ENCODE assay signal across 29 cellular contexts in genomic region chr21:33152228-33153130, GRCh38.
DNase-seq lines count a peak whose midpoint lies in the region; ATAC-seq and TF ChIP-seq lines count a peak whose summit lies in the region.
"Had no signal": no experiment of that assay in that cellular context is flagged by ENCODE, and none has a peak within 500 bp of the region (broad histone marks: within the 10 kb centered on the region; RNA-seq: fewer than 3 reads in every experiment).

No MANE protein-coding gene starts in this region.

- POLR2A ChIA-PET in A673 (lab: Charles Lee; ENCODE audit: low non-redundant PET) = no interaction called here

- BruUV-seq in A673 (replicated peaks; lab: Mats Ljungman, UMichigan) = no TSS peak

- no peaks in the 10 kb centered on the region for H3K9me3 Mint-ChIP-seq in dendritic cell treated with granulocyte-macrophage colony-stimulating factor and Interleukin-4, amounts not matched to agents 40 ng/mL and 50 ng/mL, for 4 days
- H3K9me3 Mint-ChIP-seq: activated CD4-positive, alpha-beta T cell treated with anti-CD3 and anti-CD28 coated beads, Interleukin-2, amount 10 ng/mL, durations not matched to agents 7 days and 5 days; activated T-cell treated with anti-CD3 and anti-CD28 coated beads, Interleukin-2, amount 50 U/mL, for 24 hours; central memory CD8-positive, alpha-beta T cell; mesothelial cell of epicardium; natural killer cell treated with Interleukin-12 subunit alpha and Interleukin-12 subunit beta and Interleukin-15 and Interleukin-18, amount 100 ng/mL, for 72 hours; stimulated activated naive B cell treated with anti-CD40 and anti-IgM and Interleukin-4, amounts not matched to agents 10 μg/mL and 1 μg/mL and 100 μg/mL, for 72 hours had no signal

- H3K36me3 ChIP-seq in neuron (ENCODE audit: insufficient read depth, low read length) = no peaks in the 10 kb centered on the region
- H3K36me3 ChIP-seq in A673 (ENCODE audit: insufficient read depth, low read length, poor library complexity, severe bottlenecking) = no peaks in the 10 kb centered on the region
- H3K36me3 ChIP-seq: BLaER1 treated with 17β-estradiol and CSF1 and Interleukin-3, amounts not matched to agents 10 nM and 100 nM; sigmoid colon; suprapubic skin had no signal

- H3K4me1 Mint-ChIP-seq in dendritic cell treated with granulocyte-macrophage colony-stimulating factor and Interleukin-4, amounts not matched to agents 40 ng/mL and 50 ng/mL, for 4 days (ENCODE audit: low read depth) = peaks cover 14% of the 10 kb centered on the region
- H3K4me1 Mint-ChIP-seq: central memory CD8-positive, alpha-beta T cell; mesothelial cell of epicardium had no signal

- TF ChIP-seq CTCF in A673 (conservative IDR thresholded peaks at IDR 0.05; ENCODE audit: low read depth, low read length) = no peak
- no peak for TF ChIP-seq CTCF in GM10266 (IDR thresholded peaks at IDR 0.05; ENCODE audit: control insufficient read depth, insufficient read depth, low read depth, missing control alignments)

- H3K27me3 ChIP-seq in neuron (ENCODE audit: insufficient read depth, low read length) (peaks cover 4% of the 10 kb centered on the region), A673 (replicated peaks; ENCODE audit: insufficient read depth, low read depth, low read length, poor library complexity) (peaks cover 71% of the 10 kb centered on the region)
- H3K27me3 ChIP-seq: BLaER1 treated with 17β-estradiol and CSF1 and Interleukin-3, amounts not matched to agents 10 nM and 100 nM had no signal

- intact Hi-C loops in dendritic cell treated with granulocyte-macrophage colony-stimulating factor and Interleukin-4, amounts not matched to agents 40 ng/mL and 50 ng/mL, for 4 days (cut with micrococcal nuclease) = no loop called here
- intact Hi-C loops in A673 (cut with micrococcal nuclease; ENCODE audit: unreplicated experiment) = no loop called here

- H3K9me3 ChIP-seq in neuron (ENCODE audit: low read length) (peaks cover 3% of the 10 kb centered on the region), A673 (ENCODE audit: low read depth, low read length, poor library complexity, severe bottlenecking) (no peaks in the 10 kb centered on the region)
- H3K9me3 ChIP-seq: BLaER1 treated with 17β-estradiol and CSF1 and Interleukin-3, amounts not matched to agents 10 nM and 100 nM; sigmoid colon; suprapubic skin had no signal

- peak overlapping the region; percentile 70 for H3K27ac Mint-ChIP-seq in dendritic cell treated with granulocyte-macrophage colony-stimulating factor and Interleukin-4, amounts not matched to agents 40 ng/mL and 50 ng/mL, for 4 days
- H3K27ac Mint-ChIP-seq: activated CD4-positive, alpha-beta T cell treated with anti-CD3 and anti-CD28 coated beads, Interleukin-2, amount 10 ng/mL, durations not matched to agents 7 days and 5 days; activated T-cell treated with anti-CD3 and anti-CD28 coated beads, Interleukin-2, amount 50 U/mL, for 24 hours; mesothelial cell of epicardium; natural killer cell treated with Interleukin-12 subunit alpha and Interleukin-12 subunit beta and Interleukin-15 and Interleukin-18, amount 100 ng/mL, for 72 hours; stimulated activated naive B cell treated with anti-CD40 and anti-IgM and Interleukin-4, amounts not matched to agents 10 μg/mL and 1 μg/mL and 100 μg/mL, for 72 hours had no signal

- H3K27me3 Mint-ChIP-seq in dendritic cell treated with granulocyte-macrophage colony-stimulating factor and Interleukin-4, amounts not matched to agents 40 ng/mL and 50 ng/mL, for 4 days = peaks cover 42% of the 10 kb centered on the region

- CTCF ChIA-PET in A673 (lab: Charles Lee) = no interaction called here

- H3K4me3 ChIP-seq in neuron (ENCODE audit: low read length) = peak overlapping the region; percentile 13
- no peak overlapping the region for H3K4me3 ChIP-seq in A673 (ENCODE audit: low read depth, low read length, poor library complexity, severe bottlenecking)
- H3K4me3 ChIP-seq: BLaER1 treated with 17β-estradiol and CSF1 and Interleukin-3, amounts not matched to agents 10 nM and 100 nM; sigmoid colon; suprapubic skin had no signal

- H3K4me1 ChIP-seq in neuron (ENCODE audit: insufficient read depth, low read length) = peaks cover 10% of the 10 kb centered on the region
- H3K4me1 ChIP-seq in A673 (ENCODE audit: insufficient read depth, low read length, poor library complexity, severe bottlenecking) = no peaks in the 10 kb centered on the region
- H3K4me1 ChIP-seq: sigmoid colon, suprapubic skin had no signal

- no peaks in the 10 kb centered on the region for H3K36me3 Mint-ChIP-seq in dendritic cell treated with granulocyte-macrophage colony-stimulating factor and Interleukin-4, amounts not matched to agents 40 ng/mL and 50 ng/mL, for 4 days (ENCODE audit: low read depth)
- H3K36me3 Mint-ChIP-seq: mesothelial cell of epicardium; natural killer cell treated with Interleukin-12 subunit alpha and Interleukin-12 subunit beta and Interleukin-15 and Interleukin-18, amount 100 ng/mL, for 72 hours; stimulated activated naive B cell treated with anti-CD40 and anti-IgM and Interleukin-4, amounts not matched to agents 10 μg/mL and 1 μg/mL and 100 μg/mL, for 72 hours had no signal

- no peak overlapping the region for H3K27ac ChIP-seq in A673 (ENCODE audit: low read depth, low read length, poor library complexity, severe bottlenecking)
- H3K27ac ChIP-seq: BLaER1 treated with 17β-estradiol and CSF1 and Interleukin-3, amounts not matched to agents 10 nM and 100 nM; KMS-11; sigmoid colon; suprapubic skin had no signal

- H3K4me3 Mint-ChIP-seq in dendritic cell treated with granulocyte-macrophage colony-stimulating factor and Interleukin-4, amounts not matched to agents 40 ng/mL and 50 ng/mL, for 4 days = peak overlapping the region; percentile 41
- H3K4me3 Mint-ChIP-seq: activated CD4-positive, alpha-beta T cell treated with anti-CD3 and anti-CD28 coated beads, Interleukin-2, amount 10 ng/mL, durations not matched to agents 7 days and 5 days; activated T-cell treated with anti-CD3 and anti-CD28 coated beads, Interleukin-2, amount 50 U/mL, for 24 hours; central memory CD8-positive, alpha-beta T cell; mesothelial cell of epicardium; natural killer cell treated with Interleukin-12 subunit alpha and Interleukin-12 subunit beta and Interleukin-15 and Interleukin-18, amount 100 ng/mL, for 72 hours; stimulated activated naive B cell treated with anti-CD40 and anti-IgM and Interleukin-4, amounts not matched to agents 10 μg/mL and 1 μg/mL and 100 μg/mL, for 72 hours had no signal

- DNase-seq in DMS 273 (lab: John Stamatoyannopoulos, UW; ENCODE audit: unreplicated experiment) (peak; percentile 92), NCI-H524 (lab: John Stamatoyannopoulos, UW) (peak; percentile 86 to 91), A673 (ENCODE audit: low spot score) (no peak), GM10266 (ENCODE audit: extremely low spot score) (no peak)
- DNase-seq: activated CD4-positive, alpha-beta T cell treated with anti-CD3 and anti-CD28 coated beads, Interleukin-2, amount 10 ng/mL, durations not matched to agents 7 days and 5 days; activated naive CD4-positive, alpha-beta T cell; activated T-cell treated with anti-CD3 and anti-CD28 coated beads, Interleukin-2, amount 50 U/mL, for 24 hours; EL; MM.1S; NCI-H2081; NCI-H510A; NK-92 treated with Interleukin-12 subunit alpha and Interleukin-12 subunit beta, amount 100 ng/mL, for 24 hours; PC-3; sigmoid colon; stimulated activated CD4-positive, alpha-beta T cell treated with anti-CD3 and anti-CD28 coated beads, Interleukin-4, amount 100 ng/mL, for 4 hours; stimulated activated naive B cell treated with anti-CD40 and anti-IgM and Interleukin-4, amounts not matched to agents 10 μg/mL and 1 μg/mL and 100 μg/mL, for 72 hours; T-helper 9 cell had no signal

- ATAC-seq in GM19035 (IDR thresholded peaks at IDR 0.05; ENCODE audit: unreplicated experiment) (no peak), GM21786 (IDR thresholded peaks at IDR 0.05; ENCODE audit: unreplicated experiment) (no peak)
- ATAC-seq: HCT116; natural killer cell treated with Interleukin-12 subunit alpha and Interleukin-12 subunit beta and Interleukin-15 and Interleukin-18, amount 100 ng/mL, for 72 hours; PC-3; Right ventricle myocardium inferior; stimulated activated naive B cell treated with anti-CD40 and anti-IgM and Interleukin-4, amounts not matched to agents 10 μg/mL and 1 μg/mL and 100 μg/mL, for 72 hours had no signal

- peak overlapping the region; percentile 14 for H2AFZ ChIP-seq in neuron (ENCODE audit: low read depth, low read length)

Comparison
In these comparisons a context has a peak if more than half of its experiments do, and no peak if none do; other contexts are left out.
1. DNase-seq: peak in DMS 273 (single experiment) and NCI-H524 (2 of 2); none in A673 (single experiment) and GM10266 (single experiment).